8 cellular contexts compared by ENCODE assay signal in genomic region chrX:149630681-149631292, GRCh38. TPM values are rescaled to one million over a fixed set of nuclear protein-coding genes. Genes with fewer than 3 reads are reported as not detected.
DNase-seq lines count a peak whose midpoint lies in the region; ATAC-seq and TF ChIP-seq lines count a peak whose summit lies in the region.

No MANE protein-coding gene starts in this region.

- no peaks in the 10 kb centered on the region for H3K27me3 Mint-ChIP-seq in activated CD8-positive, alpha-beta memory T cell treated with anti-CD3 and anti-CD28 coated beads, Interleukin-2, amount 10 ng/mL, durations not matched to agents 7 days and 5 days

- H3K9me2 ChIP-seq in OCI-LY7 (ENCODE audit: insufficient read depth, low read length), result no peaks in the 10 kb centered on the region

- ATAC-seq in activated CD8-positive, alpha-beta memory T cell treated with anti-CD3 and anti-CD28 coated beads, Interleukin-2, amount 10 ng/mL, durations not matched to agents 7 days and 5 days, result no peak
- no peak for ATAC-seq in HG02885 (IDR thresholded peaks at IDR 0.05; ENCODE audit: poor library complexity, unreplicated experiment)

- H3K9me3 ChIP-seq in OCI-LY7 (ENCODE audit: low read length) (no peaks in the 10 kb centered on the region), tibial artery (no peaks in the 10 kb centered on the region)

- H3K27ac Mint-ChIP-seq in activated CD8-positive, alpha-beta memory T cell treated with anti-CD3 and anti-CD28 coated beads, Interleukin-2, amount 10 ng/mL, durations not matched to agents 7 days and 5 days, result peak overlapping the region; percentile 81

- CTCF ChIA-PET in activated CD8-positive, alpha-beta memory T cell treated with anti-CD3 and anti-CD28 coated beads, Interleukin-2, amount 10 ng/mL, durations not matched to agents 7 days and 5 days (lab: Charles Lee), result no interaction called here
- CTCF ChIA-PET in OCI-LY7 (lab: Charles Lee; ENCODE audit: unreplicated experiment), result no interaction called here

- H3K36me3 ChIP-seq in OCI-LY7 (ENCODE audit: insufficient read depth, low read length) (no peaks in the 10 kb centered on the region), tibial artery (no peaks in the 10 kb centered on the region)

- intact Hi-C loops in OCI-LY7 (cut with micrococcal nuclease; ENCODE audit: unreplicated experiment), result no loop called here
- intact Hi-C loops in dorsolateral prefrontal cortex (cut with DNase I), result no loop called here
- intact Hi-C loops in tibial artery (cut with DNase I; ENCODE audit: low total_unique reads), result loop anchor here (10.0 kb wide), 1 partner anchor 66 kb away; no protein-coding TSS in a partner anchor

- POLR2A ChIA-PET in OCI-LY7 (lab: Charles Lee), result no interaction called here

- BruUV-seq in OCI-LY7 (replicated peaks; lab: Mats Ljungman, UMichigan), result no TSS peak

- peak overlapping the region; percentile 80 for H3K4me2 ChIP-seq in OCI-LY7 (ENCODE audit: low read length)

- no peaks in the 10 kb centered on the region for H3K9me3 Mint-ChIP-seq in activated CD8-positive, alpha-beta memory T cell treated with anti-CD3 and anti-CD28 coated beads, Interleukin-2, amount 10 ng/mL, durations not matched to agents 7 days and 5 days (ENCODE audit: low read depth)

- no peaks in the 10 kb centered on the region for H4K20me1 ChIP-seq in OCI-LY7 (ENCODE audit: insufficient read depth, low read length)

- DNase-seq in activated CD8-positive, alpha-beta memory T cell treated with anti-CD3 and anti-CD28 coated beads, Interleukin-2, amount 10 ng/mL, durations not matched to agents 7 days and 5 days, result no peak
- no peak for DNase-seq in activated CD8-positive, alpha-beta memory T cell treated with anti-CD3 and anti-CD28 coated beads, Interleukin-2, amount 50 U/mL, for 48 hours
- DNase-seq in OCI-LY7 (ENCODE audit: low spot score), result no peak
- DNase-seq in dorsolateral prefrontal cortex, result no peak
- peak; percentile 30 to 54 for DNase-seq in lung microvascular endothelial cell (ENCODE audit: low read depth in 2 of 2)
- no peak for DNase-seq in tibial artery
- no peak for DNase-seq in SIG-M5 treated with dmso at 0.1 percent for 504 hours (lab: John Stamatoyannopoulos, UW; ENCODE audit: unreplicated experiment)

- H3K36me3 Mint-ChIP-seq in activated CD8-positive, alpha-beta memory T cell treated with anti-CD3 and anti-CD28 coated beads, Interleukin-2, amount 10 ng/mL, durations not matched to agents 7 days and 5 days, result peaks cover 4% of the 10 kb centered on the region

- peak overlapping the region; percentile 59 for H2AFZ ChIP-seq in OCI-LY7 (ENCODE audit: low read length)

- peak overlapping the region; percentile 90 for H3K4me3 Mint-ChIP-seq in activated CD8-positive, alpha-beta memory T cell treated with anti-CD3 and anti-CD28 coated beads, Interleukin-2, amount 10 ng/mL, durations not matched to agents 7 days and 5 days

- H3K79me2 ChIP-seq in OCI-LY7 (ENCODE audit: insufficient read depth, low read depth, low read length), result peaks cover 4% of the 10 kb centered on the region; the same call in 1 of the 2 replicates

- peaks cover 0 to 56% (median 6%) of the 10 kb centered on the region in 45 donors for H3K27me3 ChIP-seq in dorsolateral prefrontal cortex
- H3K27me3 ChIP-seq in tibial artery, result no peaks in the 10 kb centered on the region

- peaks cover 32% of the 10 kb centered on the region for H3K4me1 Mint-ChIP-seq in activated CD8-positive, alpha-beta memory T cell treated with anti-CD3 and anti-CD28 coated beads, Interleukin-2, amount 10 ng/mL, durations not matched to agents 7 days and 5 days

- TF ChIP-seq CTCF in OCI-LY7 (conservative IDR thresholded peaks at IDR 0.05; ENCODE audit: low read length), result no peak
- TF ChIP-seq CTCF in dorsolateral prefrontal cortex (IDR thresholded peaks at IDR 0.05 in 54 of 56, conservative IDR thresholded peaks at IDR 0.05 in 2 of 56; ENCODE audit: low read depth in 1 of 56, partially characterized antibody in 56 of 56), result no peak
- no peak for TF ChIP-seq CTCF in tibial artery (IDR thresholded peaks at IDR 0.05)

- peaks cover 19% of the 10 kb centered on the region for H3K4me1 ChIP-seq in OCI-LY7 (ENCODE audit: insufficient read depth, low read length, poor library complexity, severe bottlenecking)
- peaks cover 0 to 13% (median 0%) of the 10 kb centered on the region in 4 donors for H3K4me1 ChIP-seq in tibial artery

- H3K4me3 ChIP-seq in OCI-LY7 (ENCODE audit: low read depth, low read length, poor library complexity, severe bottlenecking) (peak overlapping the region; percentile 75), dorsolateral prefrontal cortex (peak overlapping the region; percentile 24 to 80 (median 67)), tibial artery (peak overlapping the region; percentile 66 to 86)

- no peak overlapping the region for H3K27ac ChIP-seq in OCI-LY7 (ENCODE audit: low read depth, low read length, poor library complexity, severe bottlenecking)
- H3K27ac ChIP-seq in dorsolateral prefrontal cortex, result peak overlapping the region in 31 of 59 donors; percentile 0 to 72 (median 43)
- H3K27ac ChIP-seq in tibial artery, result peak overlapping the region; percentile 67 to 72

RNA-seq across cellular contexts. Expression of gene TMEM185A, which starts 0.8 kb away (rescaled TPM):
- total RNA-seq in activated CD8-positive, alpha-beta memory T cell treated with anti-CD3 and anti-CD28 coated beads, Interleukin-2, amount 10 ng/mL, durations not matched to agents 7 days and 5 days, result 10 to 100 TPM; 20.4 to 32.2 TPM
- total RNA-seq in OCI-LY7 (2014; rRNA removed; shearing (Covaris generic)), result 5.8 and 6.2 TPM in 2 replicates
- total RNA-seq in OCI-LY7 (2022), result 14.5 and 19.3 TPM in 2 replicates
- 10 to 100 TPM; 21.1 to 50.1 (median 33.0) TPM for total RNA-seq in dorsolateral prefrontal cortex
- 12.7 and 16.8 TPM in 2 replicates for total RNA-seq in lung microvascular endothelial cell

RNA-seq across cellular contexts. Expression of gene HSFX2, which starts 35.7 kb away (rescaled TPM):
- under 1 TPM; 0.23 to 0.53 TPM for total RNA-seq in activated CD8-positive, alpha-beta memory T cell treated with anti-CD3 and anti-CD28 coated beads, Interleukin-2, amount 10 ng/mL, durations not matched to agents 7 days and 5 days
- not detected in 2 replicates for total RNA-seq in OCI-LY7 (2014; rRNA removed; shearing (Covaris generic))
- total RNA-seq in OCI-LY7 (2022) (not detected in 2 replicates), dorsolateral prefrontal cortex (1 to 10 TPM in 83 of 120 experiments, under 1 TPM in 13, not detected in 24; 0.42 to 8.9 (median 3.0) TPM), lung microvascular endothelial cell (0.22 and 0.40 TPM in 2 replicates)

RNA-seq across cellular contexts. Expression of gene MAGEA9B, which starts 43.5 kb away (rescaled TPM):
- not detected for total RNA-seq in activated CD8-positive, alpha-beta memory T cell treated with anti-CD3 and anti-CD28 coated beads, Interleukin-2, amount 10 ng/mL, durations not matched to agents 7 days and 5 days
- total RNA-seq in OCI-LY7 (2014; rRNA removed; shearing (Covaris generic)), result not detected in 2 replicates
- total RNA-seq in OCI-LY7 (2022) (not detected in 2 replicates), dorsolateral prefrontal cortex (under 1 TPM in 2 of 120 experiments, not detected in 118; 0.25 to 0.33 TPM), lung microvascular endothelial cell (not detected in 2 replicates)

Comparison
In these comparisons a context has a peak if more than half of its experiments do, and no peak if none do; other contexts are left out.
1. DNase-seq: peak in lung microvascular endothelial cell (2 of 2); none in activated CD8-positive, alpha-beta memory T cell treated with anti-CD3 and anti-CD28 coated beads, Interleukin-2, amount 10 ng/mL, durations not matched to agents 7 days and 5 days (single experiment), activated CD8-positive, alpha-beta memory T cell treated with anti-CD3 and anti-CD28 coated beads, Interleukin-2, amount 50 U/mL, for 48 hours (single experiment), OCI-LY7 (single experiment), dorsolateral prefrontal cortex (0 of 10), tibial artery (0 of 2) and SIG-M5 treated with dmso at 0.1 percent for 504 hours (single experiment).
2. Peak in every context shown above with its lines, with median percentiles within 50 percentile points of each other: H3K4me3 ChIP-seq.